ENCODE assay signal across 23 cellular contexts in the genomic region with DNA sequence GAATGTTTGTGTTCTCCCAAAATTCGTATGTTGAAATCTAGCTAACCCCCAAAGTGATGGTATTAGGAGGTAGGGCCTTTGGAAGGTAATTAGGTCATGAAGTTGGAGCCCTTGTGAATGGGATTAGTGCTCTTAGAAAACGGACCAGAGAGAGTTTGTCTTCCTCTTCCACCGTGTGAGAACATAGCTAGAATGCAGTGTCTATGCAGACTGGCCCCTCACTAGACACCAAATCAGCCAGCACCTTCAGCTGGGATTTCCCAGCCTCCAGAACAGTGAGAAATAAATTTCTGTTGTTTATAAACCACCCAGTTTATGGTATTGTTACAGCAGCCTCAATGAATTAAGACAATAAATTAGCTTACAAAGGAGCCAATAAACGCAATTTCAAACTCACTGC. TPM values are rescaled to one million over a fixed set of nuclear protein-coding genes. Genes with fewer than 3 reads are reported as not detected.
DNase-seq lines count a peak whose midpoint lies in the region; ATAC-seq and TF ChIP-seq lines count a peak whose summit lies in the region.
"Had no signal": no experiment of that assay in that cellular context is flagged by ENCODE, and none has a peak within 500 bp of the region (broad histone marks: within the 10 kb centered on the region; RNA-seq: fewer than 3 reads in every experiment).

No MANE protein-coding gene starts in this region.

- no peaks in the 10 kb centered on the region for H3K9me3 ChIP-seq in HEK293 (ENCODE audit: control insufficient read depth, insufficient read depth, low read depth, low read length)
- no peaks in the 10 kb centered on the region for H3K9me3 ChIP-seq in WERI-Rb-1 (ENCODE audit: severe bottlenecking)
- H3K9me3 ChIP-seq in naive thymus-derived CD4-positive, alpha-beta T cell (ENCODE audit: control insufficient read depth in 2 of 3, low read length in 3 of 3) = no peaks in the 10 kb centered on the region
- H3K9me3 ChIP-seq: Peyer's patch, stomach, tibial artery had no signal

- no peak overlapping the region for H3K4me3 Mint-ChIP-seq in activated naive CD8-positive, alpha-beta T cell
- no peak overlapping the region for H3K4me3 Mint-ChIP-seq in activated naive CD8-positive, alpha-beta T cell treated with anti-CD3 and anti-CD28 coated beads, Interleukin-2, amount 50 U/mL, for 24 hours
- H3K4me3 Mint-ChIP-seq in naive thymus-derived CD4-positive, alpha-beta T cell = peak overlapping the region in 1 of 10 donors; percentile 63
- H3K4me3 Mint-ChIP-seq: mesothelial cell of epicardium, naive B cell had no signal

- H3K36me3 Mint-ChIP-seq in activated naive CD8-positive, alpha-beta T cell = peaks cover 11% of the 10 kb centered on the region
- H3K36me3 Mint-ChIP-seq in activated naive CD8-positive, alpha-beta T cell treated with anti-CD3 and anti-CD28 coated beads, Interleukin-2, amount 50 U/mL, for 24 hours (ENCODE audit: low read depth) = peaks cover 8% of the 10 kb centered on the region
- H3K36me3 Mint-ChIP-seq in naive thymus-derived CD4-positive, alpha-beta T cell = peaks cover 6 to 46% (median 14%) of the 10 kb centered on the region in 5 donors

- no peak for ATAC-seq in activated naive CD8-positive, alpha-beta T cell treated with anti-CD3 and anti-CD28 coated beads, Interleukin-2, amount 50 U/mL, for 24 hours
- ATAC-seq in naive thymus-derived CD4-positive, alpha-beta T cell = peak; percentile 34
- ATAC-seq in HG03039 (IDR thresholded peaks at IDR 0.05; ENCODE audit: unreplicated experiment) = no peak
- ATAC-seq in GM21367 (IDR thresholded peaks at IDR 0.05; ENCODE audit: unreplicated experiment) = no peak
- no peak for ATAC-seq in HG02970 (IDR thresholded peaks at IDR 0.05; ENCODE audit: low FRiP score, unreplicated experiment)
- ATAC-seq: esophagus mucosa, HepG2 had no signal

- H3K4me1 ChIP-seq in HEK293 (ENCODE audit: control insufficient read depth, insufficient read depth, low read length) = no peaks in the 10 kb centered on the region
- peaks cover 6 to 18% of the 10 kb centered on the region in 2 donors for H3K4me1 ChIP-seq in naive thymus-derived CD4-positive, alpha-beta T cell (ENCODE audit: control insufficient read depth in 2 of 2, insufficient read depth in 2 of 2, low read length in 2 of 2)

- peaks cover 0 to 3% of the 10 kb centered on the region in 2 experiments; a peak in 1 of 3 replicates for H3K36me3 ChIP-seq in HEK293 (ENCODE audit: control insufficient read depth in 2 of 2, insufficient read depth in 1 of 2, low read length in 2 of 2)
- no peaks in the 10 kb centered on the region for H3K36me3 ChIP-seq in WERI-Rb-1
- H3K36me3 ChIP-seq in naive thymus-derived CD4-positive, alpha-beta T cell (ENCODE audit: control insufficient read depth in 2 of 3, insufficient read depth in 3 of 3, low read length in 3 of 3) = no peaks in the 10 kb centered on the region
- H3K36me3 ChIP-seq: Peyer's patch, tibial artery had no signal

- POLR2A ChIA-PET in HEK293 (lab: Yijun Ruan, JAX) = no interaction called here
- POLR2A ChIA-PET in naive thymus-derived CD4-positive, alpha-beta T cell (lab: Charles Lee) = interaction anchor here (0.6 to 1.2 kb wide), 3 partner anchors 9 to 51 kb away, joined by 3 to 4 read pairs (median 3); no protein-coding TSS in a partner anchor

- H3K27me3 ChIP-seq in WERI-Rb-1 (ENCODE audit: insufficient read depth, low read depth, severe bottlenecking) = no peaks in the 10 kb centered on the region
- H3K27me3 ChIP-seq in naive thymus-derived CD4-positive, alpha-beta T cell (ENCODE audit: control insufficient read depth in 2 of 2, insufficient read depth in 2 of 2, low read length in 2 of 2) = no peaks in the 10 kb centered on the region
- H3K27me3 ChIP-seq: Peyer's patch, stomach, tibial artery had no signal

- H3K27ac Mint-ChIP-seq in activated naive CD8-positive, alpha-beta T cell = peak overlapping the region; percentile 22
- H3K27ac Mint-ChIP-seq in activated naive CD8-positive, alpha-beta T cell treated with anti-CD3 and anti-CD28 coated beads, Interleukin-2, amount 50 U/mL, for 24 hours = no peak overlapping the region
- peak overlapping the region in 8 of 9 donors; percentile 1 to 93 (median 64) for H3K27ac Mint-ChIP-seq in naive thymus-derived CD4-positive, alpha-beta T cell
- H3K27ac Mint-ChIP-seq: mesothelial cell of epicardium had no signal

- no peak overlapping the region for H3K27ac ChIP-seq in HEK293 (ENCODE audit: extremely low read depth, low read depth, low read length)
- peak overlapping the region; percentile 63 for H3K27ac ChIP-seq in WERI-Rb-1
- no peak overlapping the region for H3K27ac ChIP-seq in naive thymus-derived CD4-positive, alpha-beta T cell (ENCODE audit: low read depth, low read length)
- H3K27ac ChIP-seq: tibial artery had no signal

- CTCF ChIA-PET in HEK293 (lab: Yijun Ruan, JAX) = interaction anchor here (0.7 to 1.8 kb wide), 2 partner anchors 10 to 48 kb away, joined by 3 to 4 read pairs; no protein-coding TSS in a partner anchor
- CTCF ChIA-PET in naive thymus-derived CD4-positive, alpha-beta T cell (lab: Charles Lee) = interaction anchor here (1.3 kb wide), 1 partner anchor 65 kb away, joined by 3 read pairs; no protein-coding TSS in a partner anchor

- no peaks in the 10 kb centered on the region for H3K27me3 Mint-ChIP-seq in activated naive CD8-positive, alpha-beta T cell
- H3K27me3 Mint-ChIP-seq in activated naive CD8-positive, alpha-beta T cell treated with anti-CD3 and anti-CD28 coated beads, Interleukin-2, amount 50 U/mL, for 24 hours = no peaks in the 10 kb centered on the region
- H3K27me3 Mint-ChIP-seq in naive thymus-derived CD4-positive, alpha-beta T cell = no peaks in the 10 kb centered on the region
- H3K27me3 Mint-ChIP-seq: naive B cell had no signal

- DNase-seq in activated naive CD8-positive, alpha-beta T cell treated with anti-CD3 and anti-CD28 coated beads, Interleukin-2, amount 50 U/mL, for 24 hours = no peak
- DNase-seq in WERI-Rb-1 = peak; percentile 19
- DNase-seq in naive thymus-derived CD4-positive, alpha-beta T cell = no peak
- DNase-seq: amygdala, foreskin fibroblast, GOT3, head of caudate nucleus, Kasumi-1, naive B cell, NCI-H187, SHP77 treated with DMSO at 0.1 percent for 48 hours, SW 1271, tibial artery had no signal

- no peak overlapping the region for H3K4me3 ChIP-seq in HEK293 (ENCODE audit: low read depth, low read length)
- H3K4me3 ChIP-seq in WERI-Rb-1 (ENCODE audit: low read depth, low read length) = 0 out of 2 replicates have a peak overlapping the region, but pooled peaks have one; percentile 1
- H3K4me3 ChIP-seq in naive thymus-derived CD4-positive, alpha-beta T cell (ENCODE audit: low read length) = no peak overlapping the region
- H3K4me3 ChIP-seq: Peyer's patch, stomach, tibial artery had no signal

- TF ChIP-seq CTCF in HEK293 (tag by site-specific recombination; IDR thresholded peaks at IDR 0.05) = no peak
- no peak for TF ChIP-seq CTCF in WERI-Rb-1 (IDR thresholded peaks at IDR 0.05; ENCODE audit: low read depth, low read length)

- no peaks in the 10 kb centered on the region for H3K9me3 Mint-ChIP-seq in activated naive CD8-positive, alpha-beta T cell (ENCODE audit: low read depth)
- no peaks in the 10 kb centered on the region for H3K9me3 Mint-ChIP-seq in activated naive CD8-positive, alpha-beta T cell treated with anti-CD3 and anti-CD28 coated beads, Interleukin-2, amount 50 U/mL, for 24 hours
- peaks cover 0 to 3% (median 0%) of the 10 kb centered on the region in 11 donors for H3K9me3 Mint-ChIP-seq in naive thymus-derived CD4-positive, alpha-beta T cell
- H3K9me3 Mint-ChIP-seq: mesothelial cell of epicardium, naive B cell had no signal

- intact Hi-C loops in naive thymus-derived CD4-positive, alpha-beta T cell (cut with micrococcal nuclease) = loop anchor here in 1 of 2 donors (1.0 kb wide), 1 partner anchor 8 kb away; no protein-coding TSS in a partner anchor

- H3K4me1 Mint-ChIP-seq in activated naive CD8-positive, alpha-beta T cell (ENCODE audit: low read depth) = peaks cover 28% of the 10 kb centered on the region
- peaks cover 4% of the 10 kb centered on the region for H3K4me1 Mint-ChIP-seq in activated naive CD8-positive, alpha-beta T cell treated with anti-CD3 and anti-CD28 coated beads, Interleukin-2, amount 50 U/mL, for 24 hours
- H3K4me1 Mint-ChIP-seq in naive thymus-derived CD4-positive, alpha-beta T cell = peaks cover 27 to 56% (median 50%) of the 10 kb centered on the region in 7 donors

TF ChIP-seq in HEK293, 187 proteins besides CTCF, POLR2A, EP300 and RAD21:
- TF ChIP-seq, protein P1, sequence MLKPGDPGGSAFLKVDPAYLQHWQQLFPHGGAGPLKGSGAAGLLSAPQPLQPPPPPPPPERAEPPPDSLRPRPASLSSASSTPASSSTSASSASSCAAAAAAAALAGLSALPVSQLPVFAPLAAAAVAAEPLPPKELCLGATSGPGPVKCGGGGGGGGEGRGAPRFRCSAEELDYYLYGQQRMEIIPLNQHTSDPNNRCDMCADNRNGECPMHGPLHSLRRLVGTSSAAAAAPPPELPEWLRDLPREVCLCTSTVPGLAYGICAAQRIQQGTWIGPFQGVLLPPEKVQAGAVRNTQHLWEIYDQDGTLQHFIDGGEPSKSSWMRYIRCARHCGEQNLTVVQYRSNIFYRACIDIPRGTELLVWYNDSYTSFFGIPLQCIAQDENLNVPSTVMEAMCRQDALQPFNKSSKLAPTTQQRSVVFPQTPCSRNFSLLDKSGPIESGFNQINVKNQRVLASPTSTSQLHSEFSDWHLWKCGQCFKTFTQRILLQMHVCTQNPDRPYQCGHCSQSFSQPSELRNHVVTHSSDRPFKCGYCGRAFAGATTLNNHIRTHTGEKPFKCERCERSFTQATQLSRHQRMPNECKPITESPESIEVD (tag by site-specific recombination; IDR thresholded peaks at IDR 0.05) = 0 out of 2 replicates have a peak, but pooled peaks have one; percentile 21
- TF ChIP-seq TCF7L2 (IDR thresholded peaks at IDR 0.05; ENCODE audit: borderline replicate concordance, low read depth, low read length) (no peak), ZBTB48 (tag by site-specific recombination; IDR thresholded peaks at IDR 0.05) (no peak), IKZF3 (tag by site-specific recombination; IDR thresholded peaks at IDR 0.05) (no peak), SP3 (tag by site-specific recombination; IDR thresholded peaks at IDR 0.05) (no peak), ZNF658 (tag by site-specific recombination; IDR thresholded peaks at IDR 0.05) (no peak), BCL11A (tag by site-specific recombination; IDR thresholded peaks at IDR 0.05; ENCODE audit: low read depth) (no peak), ZNF10 (tag by site-specific recombination; IDR thresholded peaks at IDR 0.05) (no peak), KLF9 (tag by site-specific recombination; IDR thresholded peaks at IDR 0.05; ENCODE audit: low read depth) (no peak)

RNA-seq across cellular contexts. Expression of a gene that starts 58.0 kb away (rescaled TPM):
- 10 to 100 TPM; 62.0 to 79.7 (median 65.6) TPM for total RNA-seq in naive thymus-derived CD4-positive, alpha-beta T cell
- 10 to 100 TPM; 22.2 to 36.6 TPM for polyA plus RNA-seq in naive thymus-derived CD4-positive, alpha-beta T cell

RNA-seq across cellular contexts. Expression of a gene that starts 58.4 kb away (rescaled TPM):
- total RNA-seq in naive thymus-derived CD4-positive, alpha-beta T cell = 10 to 100 TPM; 19.4 to 38.6 (median 26.4) TPM
- polyA plus RNA-seq in naive thymus-derived CD4-positive, alpha-beta T cell = 10 to 100 TPM; 17.1 to 23.9 TPM
